8 cellular contexts compared by ENCODE assay signal in the genomic region with DNA sequence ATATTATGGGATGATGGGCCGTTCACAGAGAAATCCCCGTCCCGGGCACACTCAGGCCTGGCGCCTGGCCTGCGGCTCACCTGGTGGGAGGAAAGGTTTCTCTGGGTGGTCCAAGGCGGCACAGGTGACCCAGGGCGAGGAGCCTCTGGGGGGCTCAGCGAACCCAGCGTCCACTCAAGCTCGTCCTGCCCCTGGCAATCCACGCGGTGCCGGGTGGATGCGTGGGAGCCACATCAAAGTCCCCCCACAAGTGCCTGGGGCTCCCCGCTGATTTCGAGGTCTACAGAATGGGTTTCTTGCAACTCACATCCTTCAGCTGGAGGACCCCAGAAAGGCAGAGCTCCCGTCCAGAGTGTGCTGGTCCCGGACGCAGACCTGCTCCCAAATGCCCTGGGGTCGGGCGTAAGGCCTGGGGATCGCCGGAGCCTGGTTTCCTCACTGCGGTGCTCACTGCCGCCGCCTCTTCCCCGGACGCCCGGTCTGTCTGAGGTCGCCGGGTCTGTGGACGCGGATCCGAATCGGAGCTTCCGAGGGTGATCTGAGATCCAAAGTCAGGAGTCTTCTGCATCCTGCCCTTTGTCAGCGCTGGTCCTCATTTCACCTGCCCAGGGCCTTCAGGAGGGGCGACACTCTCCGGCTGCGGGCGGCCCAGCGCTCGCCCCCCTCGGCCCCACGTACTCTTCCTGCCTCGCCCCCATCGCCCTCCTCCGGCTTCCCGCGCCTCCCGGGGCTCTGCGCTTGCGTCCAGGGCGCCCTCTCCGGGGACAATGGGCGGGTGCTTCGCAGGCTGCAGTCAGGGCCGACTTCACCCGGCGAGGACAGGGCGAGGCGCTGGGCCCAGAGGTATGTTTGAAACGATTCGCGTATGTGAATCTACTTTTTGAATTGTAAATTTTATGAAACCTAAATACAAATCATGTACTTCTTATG. TPM values are rescaled to one million over a fixed set of nuclear protein-coding genes. Genes with fewer than 3 reads are reported as not detected.
DNase-seq lines count a peak whose midpoint lies in the region; ATAC-seq and TF ChIP-seq lines count a peak whose summit lies in the region.

No MANE protein-coding gene starts in this region.

- H3K4me1 ChIP-seq in prostate gland (replicated peaks) (no peaks in the 10 kb centered on the region), upper lobe of left lung (peaks cover 0 to 16% (median 8%) of the 10 kb centered on the region in 4 donors)

- no peak overlapping the region for H3K27ac ChIP-seq in prostate gland
- peak overlapping the region in 3 of 4 donors; percentile 61 to 74 (median 62) for H3K27ac ChIP-seq in upper lobe of left lung

- TF ChIP-seq POLR2A in prostate gland (IDR thresholded peaks at IDR 0.05) (no peak), upper lobe of left lung (IDR thresholded peaks at IDR 0.05) (peak in 1 of 4 donors; percentile 45)

- WGBS in prostate gland, result 20% methylated on average over 57 of the region's 65 CpGs
- WGBS in upper lobe of left lung, 2 donors, result 21 to 26% methylated on average over 11 to 64 of the region's 65 CpGs

- H3K4me3 ChIP-seq in BJ (ENCODE audit: low read depth, low read length) (peak overlapping the region; percentile 50), prostate gland (peak overlapping the region; percentile 17 to 30), upper lobe of left lung (peak overlapping the region; percentile 49 to 62 (median 52))

- no peak overlapping the region for H3K27ac Mint-ChIP-seq in activated T-helper 2 cell treated with anti-CD3 and anti-CD28 coated beads, Interferon-gamma antibody, Interleukin-2, Interleukin-4, amounts not matched to agents 10 μg/mL and 5 μg/mL and 100 μg/mL, durations not matched to agents 14 hours and 24 hours and 36 hours

- H3K4me1 Mint-ChIP-seq in activated T-helper 2 cell treated with anti-CD3 and anti-CD28 coated beads, Interferon-gamma antibody, Interleukin-2, Interleukin-4, amounts not matched to agents 10 μg/mL and 5 μg/mL and 100 μg/mL, durations not matched to agents 14 hours and 24 hours and 36 hours (ENCODE audit: low read depth), result peaks cover 11% of the 10 kb centered on the region

- H3K36me3 Mint-ChIP-seq in activated T-helper 2 cell treated with anti-CD3 and anti-CD28 coated beads, Interferon-gamma antibody, Interleukin-2, Interleukin-4, amounts not matched to agents 10 μg/mL and 5 μg/mL and 100 μg/mL, durations not matched to agents 14 hours and 24 hours and 36 hours (ENCODE audit: low read depth), result no peaks in the 10 kb centered on the region

- intact Hi-C loops in activated T-helper 2 cell treated with anti-CD3 and anti-CD28 coated beads, Interferon-gamma antibody, Interleukin-2, Interleukin-4, amounts not matched to agents 10 μg/mL and 5 μg/mL and 100 μg/mL, durations not matched to agents 14 hours and 24 hours and 36 hours (cut with micrococcal nuclease), result loop anchor here (2.0 kb wide), 1 partner anchor 20 kb away; the partner anchor contains the start of gene RUFY1
- intact Hi-C loops in Right ventricle myocardium inferior (cut with DNase I), result no loop called here
- intact Hi-C loops in prostate gland (cut with DNase I), result no loop called here

- DNase-seq in BJ (ENCODE audit: low read depth), result no peak
- DNase-seq in NCI-H1092 treated with DMSO at 0.1 percent for 48 hours (lab: John Stamatoyannopoulos, UW), result peak; percentile 68
- peak; percentile 51 for DNase-seq in activated T-helper 2 cell treated with anti-CD3 and anti-CD28 coated beads, Interferon-gamma antibody, Interleukin-2, Interleukin-4, amounts not matched to agents 10 μg/mL and 5 μg/mL and 100 μg/mL, durations not matched to agents 14 hours and 24 hours and 36 hours (ENCODE audit: low spot score)
- DNase-seq in Right ventricle myocardium inferior (ENCODE audit: missing footprints), result peak; percentile 85
- DNase-seq in prostate gland (ENCODE audit: low spot score), result no peak
- DNase-seq in upper lobe of left lung, result peak; percentile 77 to 91

- POLR2A ChIA-PET in BJ (lab: Charles Lee), result no interaction called here

- TF ChIP-seq EP300 in upper lobe of left lung (IDR thresholded peaks at IDR 0.05), result no peak

- peak; percentile 42 for ATAC-seq in GM19468 (IDR thresholded peaks at IDR 0.05; ENCODE audit: extremely low read depth, unreplicated experiment)
- ATAC-seq in Right ventricle myocardium inferior, result peak; percentile 91
- ATAC-seq in upper lobe of left lung (ENCODE audit: low FRiP score in 2 of 2), result peak; percentile 85 to 93
- ATAC-seq in SK-N-SH treated with all-trans-retinoic acid at 6 μM for 48 hours, result no peak

- H3K4me3 Mint-ChIP-seq in activated T-helper 2 cell treated with anti-CD3 and anti-CD28 coated beads, Interferon-gamma antibody, Interleukin-2, Interleukin-4, amounts not matched to agents 10 μg/mL and 5 μg/mL and 100 μg/mL, durations not matched to agents 14 hours and 24 hours and 36 hours (ENCODE audit: low read depth), result peak overlapping the region; percentile 37

- TF ChIP-seq CTCF in BJ (IDR thresholded peaks at IDR 0.05; ENCODE audit: insufficient read depth, low read depth, low read length) (peak; percentile 56), prostate gland (IDR thresholded peaks at IDR 0.05) (peak in 1 of 4 experiments; percentile 14), upper lobe of left lung (IDR thresholded peaks at IDR 0.05) (peak in 3 of 6 experiments; percentile 21 to 31 (median 28))

- CTCF ChIA-PET in BJ (lab: Yijun Ruan, JAX), result interaction anchor here (0.6 kb wide), 1 partner anchor 55 kb away, joined by 3 read pairs; no protein-coding TSS in a partner anchor

- H3K9me3 ChIP-seq in prostate gland (no peaks in the 10 kb centered on the region), upper lobe of left lung (no peaks in the 10 kb centered on the region)

- peaks cover 4% of the 10 kb centered on the region for H3K27me3 Mint-ChIP-seq in activated T-helper 2 cell treated with anti-CD3 and anti-CD28 coated beads, Interferon-gamma antibody, Interleukin-2, Interleukin-4, amounts not matched to agents 10 μg/mL and 5 μg/mL and 100 μg/mL, durations not matched to agents 14 hours and 24 hours and 36 hours (ENCODE audit: low read depth)

- H3K27me3 ChIP-seq in BJ (ENCODE audit: control insufficient read depth, insufficient read depth, low read length) (no peaks in the 10 kb centered on the region), prostate gland (replicated peaks; ENCODE audit: insufficient read depth) (no peaks in the 10 kb centered on the region), upper lobe of left lung (no peaks in the 10 kb centered on the region)

- H3K36me3 ChIP-seq in BJ (ENCODE audit: control insufficient read depth, insufficient read depth, low read length) (no peaks in the 10 kb centered on the region), prostate gland (no peaks in the 10 kb centered on the region), upper lobe of left lung (no peaks in the 10 kb centered on the region)

- no peaks in the 10 kb centered on the region for H3K9me3 Mint-ChIP-seq in activated T-helper 2 cell treated with anti-CD3 and anti-CD28 coated beads, Interferon-gamma antibody, Interleukin-2, Interleukin-4, amounts not matched to agents 10 μg/mL and 5 μg/mL and 100 μg/mL, durations not matched to agents 14 hours and 24 hours and 36 hours

TF ChIP-seq in SK-N-SH treated with all-trans-retinoic acid at 6 μM for 48 hours, 23 proteins besides CTCF, POLR2A, EP300 and RAD21 (continues in another document):
- TF ChIP-seq TSHZ2 (CRISPR knock-in tag; IDR thresholded peaks at IDR 0.05) (no peak), OSR1 (CRISPR knock-in tag; IDR thresholded peaks at IDR 0.05) (no peak), ZFP3 (CRISPR knock-in tag; IDR thresholded peaks at IDR 0.05) (no peak), RARB (CRISPR knock-in tag; IDR thresholded peaks at IDR 0.05) (no peak), TOX (CRISPR knock-in tag; IDR thresholded peaks at IDR 0.05; ENCODE audit: borderline replicate concordance) (no peak), ZFP30 (CRISPR knock-in tag; IDR thresholded peaks at IDR 0.05) (no peak), GLIS3 (CRISPR knock-in tag; IDR thresholded peaks at IDR 0.05) (no peak), SNAI2 (CRISPR knock-in tag; IDR thresholded peaks at IDR 0.05) (no peak)

RNA-seq across cellular contexts. Expression of gene RUFY1, which starts 20.0 kb away (rescaled TPM):
- 25.6 and 26.4 TPM in 2 replicates for polyA plus RNA-seq in BJ (2011; rRNA removed)
- polyA minus RNA-seq in BJ (2011; rRNA and poly(A)+ RNA removed), result 21.0 and 23.6 TPM in 2 replicates
- total RNA-seq in activated T-helper 2 cell treated with anti-CD3 and anti-CD28 coated beads, Interferon-gamma antibody, Interleukin-2, Interleukin-4, amounts not matched to agents 10 μg/mL and 5 μg/mL and 100 μg/mL, durations not matched to agents 14 hours and 24 hours and 36 hours, result 40.2 and 42.0 TPM in 2 replicates
- 20.9 TPM for total RNA-seq in Right ventricle myocardium inferior
- total RNA-seq in prostate gland, result 10 to 100 TPM; 48.7 to 55.6 TPM
- 100 to 1,000 TPM in 2 of 6 donors, 10 to 100 TPM in 4; 42.3 to 128 (median 74.7) TPM for total RNA-seq in upper lobe of left lung

Comparison
In these comparisons a context has a peak if more than half of its experiments do, and no peak if none do; other contexts are left out.
1. DNase-seq: peak in NCI-H1092 treated with DMSO at 0.1 percent for 48 hours (single experiment), activated T-helper 2 cell treated with anti-CD3 and anti-CD28 coated beads, Interferon-gamma antibody, Interleukin-2, Interleukin-4, amounts not matched to agents 10 μg/mL and 5 μg/mL and 100 μg/mL, durations not matched to agents 14 hours and 24 hours and 36 hours (single experiment), Right ventricle myocardium inferior (single experiment) and upper lobe of left lung (2 of 2); none in BJ (single experiment) and prostate gland (single experiment).
2. H3K27ac ChIP-seq: peak in upper lobe of left lung (3 of 4); none in prostate gland (0 of 2).
3. Peak in every context shown above with its lines, with median percentiles within 50 percentile points of each other: H3K4me3 ChIP-seq.